1 cellular context compared by ENCODE assay signal in the genomic region with DNA sequence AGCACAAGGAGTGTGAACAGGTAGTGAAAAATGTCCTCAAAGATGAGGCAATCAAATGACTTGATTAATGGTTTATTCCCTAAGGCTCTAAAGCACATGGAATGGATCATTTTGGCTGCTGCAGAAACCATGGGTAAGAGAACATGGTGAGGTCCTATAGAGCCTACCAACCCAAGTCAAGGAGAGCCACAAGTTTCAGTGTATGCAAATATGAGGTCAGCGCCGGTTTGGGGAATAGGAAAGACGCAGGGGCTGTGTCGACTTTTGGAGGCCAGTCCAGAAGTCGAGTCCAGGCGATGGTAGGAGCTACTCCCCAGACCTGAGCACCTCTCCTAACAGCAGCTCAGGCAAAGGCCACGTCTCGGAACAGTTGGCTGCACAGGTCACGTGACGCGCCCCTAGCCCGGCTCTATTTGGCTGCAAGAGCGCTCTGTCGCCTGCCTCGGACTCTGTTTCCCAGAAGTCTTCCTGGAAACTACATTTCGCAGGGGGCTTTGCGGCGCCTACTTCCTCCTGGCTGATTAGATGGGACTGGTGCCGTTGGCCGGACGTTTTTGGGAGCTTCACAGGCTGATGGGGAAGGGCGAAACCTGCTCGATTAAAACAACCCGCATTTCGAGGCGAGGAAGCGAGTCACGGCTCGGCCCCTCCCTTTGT.
TF ChIP-seq lines count a peak whose summit lies in the region.

No MANE protein-coding gene starts in this region.

TF ChIP-seq in GM12878, 131 proteins besides CTCF, POLR2A, EP300 and RAD21 (continued from another document):
- TF ChIP-seq NRF1 (conservative IDR thresholded peaks at IDR 0.05; ENCODE audit: low read depth, low read length) (no peak), ZBED1 (IDR thresholded peaks at IDR 0.05; ENCODE audit: borderline replicate concordance) (no peak), TCF7 (IDR thresholded peaks at IDR 0.05; ENCODE audit: borderline replicate concordance) (no peak), KAT2A (conservative IDR thresholded peaks at IDR 0.05; ENCODE audit: control insufficient read depth, low read depth, low read length) (no peak), WRNIP1 (IDR thresholded peaks at IDR 0.05; ENCODE audit: borderline replicate concordance, low read depth, low read length) (no peak), POU2F2 (IDR thresholded peaks at IDR 0.05; ENCODE audit: borderline replicate concordance, low read depth, low read length) (peak; percentile 90), LARP7 (IDR thresholded peaks at IDR 0.05) (no peak), RUNX3 (IDR thresholded peaks at IDR 0.05; ENCODE audit: low read length) (peak; percentile 44; the same call in 1 of the 2 replicates), ZNF207 (IDR thresholded peaks at IDR 0.05; ENCODE audit: borderline replicate concordance) (no peak)
- TF ChIP-seq, protein P1, sequence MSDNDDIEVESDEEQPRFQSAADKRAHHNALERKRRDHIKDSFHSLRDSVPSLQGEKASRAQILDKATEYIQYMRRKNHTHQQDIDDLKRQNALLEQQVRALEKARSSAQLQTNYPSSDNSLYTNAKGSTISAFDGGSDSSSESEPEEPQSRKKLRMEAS (IDR thresholded peaks at IDR 0.05; ENCODE audit: low read depth, low read length), result peak; percentile 82
- TF ChIP-seq, protein P2, sequence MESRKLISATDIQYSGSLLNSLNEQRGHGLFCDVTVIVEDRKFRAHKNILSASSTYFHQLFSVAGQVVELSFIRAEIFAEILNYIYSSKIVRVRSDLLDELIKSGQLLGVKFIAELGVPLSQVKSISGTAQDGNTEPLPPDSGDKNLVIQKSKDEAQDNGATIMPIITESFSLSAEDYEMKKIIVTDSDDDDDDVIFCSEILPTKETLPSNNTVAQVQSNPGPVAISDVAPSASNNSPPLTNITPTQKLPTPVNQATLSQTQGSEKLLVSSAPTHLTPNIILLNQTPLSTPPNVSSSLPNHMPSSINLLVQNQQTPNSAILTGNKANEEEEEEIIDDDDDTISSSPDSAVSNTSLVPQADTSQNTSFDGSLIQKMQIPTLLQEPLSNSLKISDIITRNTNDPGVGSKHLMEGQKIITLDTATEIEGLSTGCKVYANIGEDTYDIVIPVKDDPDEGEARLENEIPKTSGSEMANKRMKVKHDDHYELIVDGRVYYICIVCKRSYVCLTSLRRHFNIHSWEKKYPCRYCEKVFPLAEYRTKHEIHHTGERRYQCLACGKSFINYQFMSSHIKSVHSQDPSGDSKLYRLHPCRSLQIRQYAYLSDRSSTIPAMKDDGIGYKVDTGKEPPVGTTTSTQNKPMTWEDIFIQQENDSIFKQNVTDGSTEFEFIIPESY (IDR thresholded peaks at IDR 0.05), result no peak
- TF ChIP-seq, protein P3, sequence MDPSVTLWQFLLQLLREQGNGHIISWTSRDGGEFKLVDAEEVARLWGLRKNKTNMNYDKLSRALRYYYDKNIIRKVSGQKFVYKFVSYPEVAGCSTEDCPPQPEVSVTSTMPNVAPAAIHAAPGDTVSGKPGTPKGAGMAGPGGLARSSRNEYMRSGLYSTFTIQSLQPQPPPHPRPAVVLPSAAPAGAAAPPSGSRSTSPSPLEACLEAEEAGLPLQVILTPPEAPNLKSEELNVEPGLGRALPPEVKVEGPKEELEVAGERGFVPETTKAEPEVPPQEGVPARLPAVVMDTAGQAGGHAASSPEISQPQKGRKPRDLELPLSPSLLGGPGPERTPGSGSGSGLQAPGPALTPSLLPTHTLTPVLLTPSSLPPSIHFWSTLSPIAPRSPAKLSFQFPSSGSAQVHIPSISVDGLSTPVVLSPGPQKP (IDR thresholded peaks at IDR 0.05; ENCODE audit: low read depth, low read length), result no peak
- TF ChIP-seq, protein P4, sequence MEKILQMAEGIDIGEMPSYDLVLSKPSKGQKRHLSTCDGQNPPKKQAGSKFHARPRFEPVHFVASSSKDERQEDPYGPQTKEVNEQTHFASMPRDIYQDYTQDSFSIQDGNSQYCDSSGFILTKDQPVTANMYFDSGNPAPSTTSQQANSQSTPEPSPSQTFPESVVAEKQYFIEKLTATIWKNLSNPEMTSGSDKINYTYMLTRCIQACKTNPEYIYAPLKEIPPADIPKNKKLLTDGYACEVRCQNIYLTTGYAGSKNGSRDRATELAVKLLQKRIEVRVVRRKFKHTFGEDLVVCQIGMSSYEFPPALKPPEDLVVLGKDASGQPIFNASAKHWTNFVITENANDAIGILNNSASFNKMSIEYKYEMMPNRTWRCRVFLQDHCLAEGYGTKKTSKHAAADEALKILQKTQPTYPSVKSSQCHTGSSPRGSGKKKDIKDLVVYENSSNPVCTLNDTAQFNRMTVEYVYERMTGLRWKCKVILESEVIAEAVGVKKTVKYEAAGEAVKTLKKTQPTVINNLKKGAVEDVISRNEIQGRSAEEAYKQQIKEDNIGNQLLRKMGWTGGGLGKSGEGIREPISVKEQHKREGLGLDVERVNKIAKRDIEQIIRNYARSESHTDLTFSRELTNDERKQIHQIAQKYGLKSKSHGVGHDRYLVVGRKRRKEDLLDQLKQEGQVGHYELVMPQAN (conservative IDR thresholded peaks at IDR 0.05), result no peak
- TF ChIP-seq, protein P5, sequence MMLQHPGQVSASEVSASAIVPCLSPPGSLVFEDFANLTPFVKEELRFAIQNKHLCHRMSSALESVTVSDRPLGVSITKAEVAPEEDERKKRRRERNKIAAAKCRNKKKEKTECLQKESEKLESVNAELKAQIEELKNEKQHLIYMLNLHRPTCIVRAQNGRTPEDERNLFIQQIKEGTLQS (IDR thresholded peaks at IDR 0.05; ENCODE audit: borderline replicate concordance, extremely low read depth, low read depth, low read length), result peak; percentile 83; the same call in 1 of the 2 replicates
